11 cellular contexts compared by ENCODE assay signal in the genomic region with DNA sequence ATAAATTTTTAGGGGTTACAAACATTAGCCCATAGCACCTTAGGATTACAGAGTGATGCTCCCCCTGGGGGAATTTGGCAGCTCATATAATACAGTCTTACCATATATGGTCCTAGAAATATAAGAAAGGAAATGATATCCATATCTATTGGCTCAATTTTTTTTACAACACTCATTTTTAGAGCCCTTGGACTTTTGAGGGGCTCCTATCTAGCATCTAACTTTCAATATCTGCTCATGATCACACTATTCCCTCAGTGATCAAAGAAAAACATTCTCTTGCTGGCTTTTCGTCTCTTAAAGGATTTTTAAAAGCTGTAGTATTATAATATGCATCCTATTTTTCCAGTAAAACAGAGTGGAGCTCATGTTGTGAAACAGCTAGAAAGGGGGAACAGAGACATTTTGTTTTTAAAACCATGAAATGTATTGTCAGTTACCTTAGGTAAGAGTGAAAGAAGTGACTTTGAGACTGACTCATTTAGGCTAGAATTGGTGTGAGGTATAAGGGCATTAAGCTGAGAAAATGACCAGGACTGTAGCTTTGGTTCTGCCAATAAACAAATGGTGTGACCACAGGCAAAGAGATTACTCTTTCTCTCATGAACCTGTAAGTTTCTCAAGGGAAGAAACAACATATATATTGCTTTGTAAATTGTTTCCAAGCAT.
DNase-seq lines count a peak whose midpoint lies in the region; ATAC-seq lines count a peak whose summit lies in the region.
"Had no signal": no experiment of that assay in that cellular context is flagged by ENCODE, and none has a peak within 500 bp of the region (broad histone marks: within the 10 kb centered on the region; RNA-seq: fewer than 3 reads in every experiment).

No MANE protein-coding gene starts in this region.

- H3K9me3 ChIP-seq in CD4-positive, CD25-positive, alpha-beta regulatory T cell (ENCODE audit: control insufficient read depth in 2 of 2, low read length in 2 of 2) = no peaks in the 10 kb centered on the region

- no peaks in the 10 kb centered on the region for H3K36me3 ChIP-seq in CD4-positive, CD25-positive, alpha-beta regulatory T cell (ENCODE audit: control insufficient read depth, insufficient read depth, low read length)

- peaks cover 12 to 18% (median 15%) of the 10 kb centered on the region in 4 donors for H3K4me1 Mint-ChIP-seq in CD4-positive, CD25-positive, alpha-beta regulatory T cell

- no peaks in the 10 kb centered on the region for H3K4me1 ChIP-seq in CD4-positive, CD25-positive, alpha-beta regulatory T cell (ENCODE audit: control insufficient read depth, insufficient read depth, low read length, poor library complexity, severe bottlenecking)

- peaks cover 5% of the 10 kb centered on the region for H3K36me3 Mint-ChIP-seq in CD4-positive, CD25-positive, alpha-beta regulatory T cell

- DNase-seq in CD4-positive, CD25-positive, alpha-beta regulatory T cell = no peak
- DNase-seq in Kasumi-1 (lab: John Stamatoyannopoulos, UW) = no peak
- no peak for DNase-seq in islet precursor cell
- no peak for DNase-seq in effector CD8-positive, alpha-beta T cell (lab: John Stamatoyannopoulos, UW)
- DNase-seq in GOT3 (lab: John Stamatoyannopoulos, UW) = no peak
- DNase-seq: NCI-H2029, SHP77 had no signal

- no peaks in the 10 kb centered on the region for H3K27me3 Mint-ChIP-seq in CD4-positive, CD25-positive, alpha-beta regulatory T cell
- H3K27me3 Mint-ChIP-seq: B cell had no signal

- no peak overlapping the region for H3K27ac ChIP-seq in CD4-positive, CD25-positive, alpha-beta regulatory T cell (ENCODE audit: insufficient read depth, low read length, poor library complexity, severe bottlenecking)

- no peak overlapping the region for H3K4me3 Mint-ChIP-seq in CD4-positive, CD25-positive, alpha-beta regulatory T cell
- H3K4me3 Mint-ChIP-seq: B cell had no signal

- no peak overlapping the region for H3K4me3 ChIP-seq in CD4-positive, CD25-positive, alpha-beta regulatory T cell (ENCODE audit: low read depth, low read length)

- ATAC-seq in CD4-positive, CD25-positive, alpha-beta regulatory T cell (ENCODE audit: low read depth in 2 of 2) = no peak
- ATAC-seq in GM18867 (IDR thresholded peaks at IDR 0.05; ENCODE audit: unreplicated experiment) = peak; percentile 78
- ATAC-seq in GM21786 (IDR thresholded peaks at IDR 0.05; ENCODE audit: unreplicated experiment) = peak; percentile 65
- peak; percentile 69 for ATAC-seq in HG03439 (IDR thresholded peaks at IDR 0.05; ENCODE audit: unreplicated experiment)

- H3K27me3 ChIP-seq in CD4-positive, CD25-positive, alpha-beta regulatory T cell (ENCODE audit: control insufficient read depth, insufficient read depth, low read length) = no peaks in the 10 kb centered on the region

- peaks cover 0 to 6% (median 3%) of the 10 kb centered on the region in 7 donors for H3K9me3 Mint-ChIP-seq in CD4-positive, CD25-positive, alpha-beta regulatory T cell

- peak overlapping the region in 2 of 3 donors; percentile 2 to 41 for H3K27ac Mint-ChIP-seq in CD4-positive, CD25-positive, alpha-beta regulatory T cell
- H3K27ac Mint-ChIP-seq: B cell had no signal

Comparison
In these comparisons a context has a peak if more than half of its experiments do, and no peak if none do; other contexts are left out.
1. ATAC-seq: peak in GM18867 (single experiment), GM21786 (single experiment) and HG03439 (single experiment); none in CD4-positive, CD25-positive, alpha-beta regulatory T cell (0 of 2).